ENCODE assay signal across 8 cellular contexts in genomic region chr12:54588110-54588831, GRCh38. TPM values are rescaled to one million over a fixed set of nuclear protein-coding genes. Genes with fewer than 3 reads are reported as not detected.
DNase-seq lines count a peak whose midpoint lies in the region; ATAC-seq and TF ChIP-seq lines count a peak whose summit lies in the region.

PPP1R1A (minus strand) TSS chr12:54588659; CDS start chr12:54588488, 171 bp downstream.

- no peak within 1 kb of the TSS for H3K27ac Mint-ChIP-seq in activated naive CD4-positive, alpha-beta T cell treated with anti-CD3 and anti-CD28 coated beads, Interleukin-2, amount 50 U/mL, for 24 hours
- H3K27ac Mint-ChIP-seq in endothelial cell (ENCODE audit: unreplicated experiment) (no peak within 1 kb of the TSS), naive B cell (peak within 1 kb of the TSS in 4 of 6 donors; percentile 9 to 82 (median 46))

- no peaks in the 10 kb centered on the region for H3K9me3 ChIP-seq in aorta (ENCODE audit: control insufficient read depth, low read length)

- no peaks in the 10 kb centered on the region for H3K4me1 ChIP-seq in aorta (ENCODE audit: control insufficient read depth in 1 of 2, insufficient read depth in 2 of 2, low read length in 2 of 2)

- H3K4me3 Mint-ChIP-seq in activated naive CD4-positive, alpha-beta T cell treated with anti-CD3 and anti-CD28 coated beads, Interleukin-2, amount 50 U/mL, for 24 hours: peak within 1 kb of the TSS; percentile 75
- peak within 1 kb of the TSS; percentile 86 for H3K4me3 Mint-ChIP-seq in endothelial cell (ENCODE audit: unreplicated experiment)
- H3K4me3 Mint-ChIP-seq in naive B cell: peak within 1 kb of the TSS; percentile 37 to 80 (median 62)

- no peak for DNase-seq in activated naive CD4-positive, alpha-beta T cell (lab: John Stamatoyannopoulos, UW)
- DNase-seq in endothelial cell (ENCODE audit: low spot score) (peak; percentile 39), naive B cell (no peak), aorta (peak in 1 of 2 donors; percentile 81), NCI-H2107 (lab: John Stamatoyannopoulos, UW) (no peak)

- H3K36me3 ChIP-seq in aorta (ENCODE audit: control insufficient read depth in 1 of 2, insufficient read depth in 2 of 2, low read length in 1 of 2): no peaks in the 10 kb centered on the region

- H3K27me3 ChIP-seq in aorta (ENCODE audit: control insufficient read depth in 1 of 2, insufficient read depth in 2 of 2, low read length in 1 of 2): no peaks in the 10 kb centered on the region

- H3K27me3 Mint-ChIP-seq in activated naive CD4-positive, alpha-beta T cell treated with anti-CD3 and anti-CD28 coated beads, Interleukin-2, amount 50 U/mL, for 24 hours: peaks cover 36% of the 10 kb centered on the region
- H3K27me3 Mint-ChIP-seq in endothelial cell (ENCODE audit: unreplicated experiment) (peaks cover 26% of the 10 kb centered on the region), naive B cell (peaks cover 63 to 84% (median 82%) of the 10 kb centered on the region in 3 donors)

- H3K27ac ChIP-seq in aorta (ENCODE audit: low read depth in 1 of 2, low read length in 2 of 2): no peak within 1 kb of the TSS

- no peak for TF ChIP-seq CTCF in endothelial cell (IDR thresholded peaks at IDR 0.05; ENCODE audit: unreplicated experiment)

- intact Hi-C loops in aorta (cut with DNase I): no loop called here

- no peaks in the 10 kb centered on the region for H3K36me3 Mint-ChIP-seq in activated naive CD4-positive, alpha-beta T cell treated with anti-CD3 and anti-CD28 coated beads, Interleukin-2, amount 50 U/mL, for 24 hours
- H3K36me3 Mint-ChIP-seq in endothelial cell (ENCODE audit: low read depth, unreplicated experiment): no peaks in the 10 kb centered on the region
- no peaks in the 10 kb centered on the region for H3K36me3 Mint-ChIP-seq in naive B cell

- ATAC-seq in naive B cell (ENCODE audit: low read depth in 2 of 2) (peak in 1 of 2 donors; percentile 39), aorta (ENCODE audit: low FRiP score) (no peak), HG03565 (IDR thresholded peaks at IDR 0.05; ENCODE audit: unreplicated experiment) (no peak), HG02588 (IDR thresholded peaks at IDR 0.05; ENCODE audit: unreplicated experiment) (no peak)

- peaks cover 10% of the 10 kb centered on the region for H3K4me1 Mint-ChIP-seq in activated naive CD4-positive, alpha-beta T cell treated with anti-CD3 and anti-CD28 coated beads, Interleukin-2, amount 50 U/mL, for 24 hours
- H3K4me1 Mint-ChIP-seq in endothelial cell (ENCODE audit: unreplicated experiment) (peaks cover 17% of the 10 kb centered on the region), naive B cell (peaks cover 8 to 14% (median 8%) of the 10 kb centered on the region in 3 donors)

- WGBS in aorta, 2 donors: 0 to 1% methylated on average over 48 to 75 of the region's 75 CpGs

- peak within 1 kb of the TSS; percentile 49 to 53 for H3K4me3 ChIP-seq in aorta (ENCODE audit: low read length in 2 of 2)

- no peaks in the 10 kb centered on the region for H3K9me3 Mint-ChIP-seq in activated naive CD4-positive, alpha-beta T cell treated with anti-CD3 and anti-CD28 coated beads, Interleukin-2, amount 50 U/mL, for 24 hours
- H3K9me3 Mint-ChIP-seq in endothelial cell (ENCODE audit: unreplicated experiment) (no peaks in the 10 kb centered on the region), naive B cell (no peaks in the 10 kb centered on the region)

RNA-seq across cellular contexts. Expression of gene PPP1R1A, which starts in this region (rescaled TPM):
- total RNA-seq in endothelial cell (ENCODE audit: unreplicated experiment) (1.3 TPM), aorta (10 to 100 TPM in 1 of 2 donors, 1 to 10 TPM in 1; 9.0 to 13.6 TPM)
- polyA plus RNA-seq in naive B cell (ENCODE audit: low read depth in 6 of 6) (not detected), aorta (10 to 100 TPM in 1 of 2 donors, 1 to 10 TPM in 1; 4.7 to 15.8 TPM)

Comparison
In these comparisons a context has a peak if more than half of its experiments do, and no peak if none do; other contexts are left out.
1. RNA of gene PPP1R1A (polyA plus RNA-seq): 4.7 to 15.8 TPM in aorta; not detected in naive B cell; every median in the first group is over 4 times any median in the second.
2. H3K27ac Mint-ChIP-seq: peak in naive B cell (4 of 6); none in activated naive CD4-positive, alpha-beta T cell treated with anti-CD3 and anti-CD28 coated beads, Interleukin-2, amount 50 U/mL, for 24 hours (single experiment) and endothelial cell (single experiment).
3. Peak in every context shown above with its lines, with median percentiles within 50 percentile points of each other: H3K4me3 Mint-ChIP-seq.